Comparison of ENCODE assay signal across 22 cellular contexts in genomic region chrY:21121065-21121464, GRCh38.
"Had no signal": no experiment of that assay in that cellular context is flagged by ENCODE, and none has a peak within 500 bp of the region (broad histone marks: within the 10 kb centered on the region; RNA-seq: fewer than 3 reads in every experiment).

No MANE protein-coding gene starts in this region.

- H3K9me3 Mint-ChIP-seq: effector memory CD8-positive, alpha-beta T cell; endodermal cell; mesothelial cell of epicardium had no signal

- H3K4me3 Mint-ChIP-seq: effector memory CD8-positive, alpha-beta T cell; endodermal cell; mesothelial cell of epicardium; naive thymus-derived CD4-positive, alpha-beta T cell had no signal

- H3K4me1 ChIP-seq: esophagus squamous epithelium, gastrocnemius medialis, heart right ventricle, left lung, lower lobe of right lung had no signal

- DNase-seq: effector CD8-positive, alpha-beta T cell; effector memory CD8-positive, alpha-beta T cell; endodermal cell; erythroblast; esophagus squamous epithelium; foreskin fibroblast; foreskin melanocyte; gastrocnemius medialis; glutamatergic neuron; head of caudate nucleus; heart right ventricle; hippocampal formation; left cardiac atrium; left lung; left ventricle myocardium superior; lower lobe of right lung; mesenchymal stem cell; naive thymus-derived CD4-positive, alpha-beta T cell had no signal

- H3K9me3 ChIP-seq: esophagus squamous epithelium, gastrocnemius medialis, heart right ventricle, left lung, lower lobe of right lung had no signal

- H3K4me1 Mint-ChIP-seq: endodermal cell, mesothelial cell of epicardium had no signal

- ATAC-seq: effector memory CD8-positive, alpha-beta T cell; esophagus mucosa; gastrocnemius medialis; heart right ventricle; left cardiac atrium; left lung; left ventricle myocardium superior; lower lobe of right lung; naive thymus-derived CD4-positive, alpha-beta T cell had no signal

- H3K27ac ChIP-seq: coronary artery, epithelial cell of prostate, esophagus squamous epithelium, gastrocnemius medialis, heart right ventricle, left lung, lower lobe of right lung had no signal

- H3K27me3 ChIP-seq: esophagus squamous epithelium, gastrocnemius medialis, heart right ventricle, left lung had no signal

- H3K27me3 Mint-ChIP-seq: effector memory CD8-positive, alpha-beta T cell; naive thymus-derived CD4-positive, alpha-beta T cell had no signal

- H3K36me3 Mint-ChIP-seq: mesothelial cell of epicardium had no signal

- H3K27ac Mint-ChIP-seq: endodermal cell, mesothelial cell of epicardium had no signal

- H3K36me3 ChIP-seq: esophagus squamous epithelium, gastrocnemius medialis, heart right ventricle, left lung, lower lobe of right lung had no signal

- H3K4me3 ChIP-seq: coronary artery, esophagus squamous epithelium, gastrocnemius medialis, heart right ventricle, left lung, lower lobe of right lung had no signal
